In genomic region chr9:122030357-122030756, GRCh38 we compare ENCODE assay signal across 20 cellular contexts.
DNase-seq lines count a peak whose midpoint lies in the region; ATAC-seq, FAIRE-seq and TF ChIP-seq lines count a peak whose summit lies in the region.
"Had no signal": no experiment of that assay in that cellular context is flagged by ENCODE, and none has a peak within 500 bp of the region (broad histone marks: within the 10 kb centered on the region; RNA-seq: fewer than 3 reads in every experiment).

No MANE protein-coding gene starts in this region.

- H3K9me1 ChIP-seq in K562 (ENCODE audit: control insufficient read depth, insufficient read depth, low read length): no peaks in the 10 kb centered on the region

- TF ChIP-seq CTCF in HepG2 (CRISPR knock-in tag; IDR thresholded peaks at IDR 0.05) (no peak), right lobe of liver (IDR thresholded peaks at IDR 0.05) (no peak), K562 (IDR thresholded peaks at IDR 0.05 in 2 of 3, conservative IDR thresholded peaks at IDR 0.05 in 1 of 3; ENCODE audit: insufficient read depth in 2 of 3, low read depth in 1 of 3, low read length in 3 of 3) (no peak), left lung (IDR thresholded peaks at IDR 0.05) (no peak)

- H3K9ac ChIP-seq in HepG2 (ENCODE audit: insufficient read depth, low read depth, low read length) (no peak overlapping the region), K562 (ENCODE audit: insufficient read depth in 1 of 2, low read depth in 2 of 2, low read length in 2 of 2) (no peak overlapping the region)
- H3K9ac ChIP-seq: BLaER1 treated with 17β-estradiol and CSF1 and Interleukin-3, amounts not matched to agents 10 nM and 100 nM had no signal

- TF ChIP-seq EP300 in HepG2 (IDR thresholded peaks at IDR 0.05; ENCODE audit: low read depth in 2 of 2, low read length in 2 of 2): no peak
- no peak for TF ChIP-seq EP300 in HepG2 (CRISPR knock-in tag; IDR thresholded peaks at IDR 0.05; ENCODE audit: borderline replicate concordance)
- TF ChIP-seq EP300 in K562 (IDR thresholded peaks at IDR 0.05; ENCODE audit: low read length): no peak

- TF ChIP-seq POLR2A in HepG2 (IDR thresholded peaks at IDR 0.05; ENCODE audit: insufficient read depth in 1 of 2, low read depth in 2 of 2, low read length in 2 of 2) (no peak), right lobe of liver (IDR thresholded peaks at IDR 0.05) (no peak), K562 (conservative IDR thresholded peaks at IDR 0.05) (no peak)

- 94% methylated on average over 4 of the region's 4 CpGs for WGBS in HepG2 (ENCODE audit: low lambda C conversion rate)
- 94% methylated on average over 4 of the region's 4 CpGs for whole genome bisulfite sequencing in right lobe of liver (ENCODE audit: insufficient coverage, low coverage, low lambda C conversion rate, missing lambda C conversion rate)
- 71% methylated on average over 4 of the region's 4 CpGs for WGBS in K562 (ENCODE audit: insufficient coverage, low coverage, missing lambda C conversion rate)

- CTCF ChIA-PET in HepG2 (lab: Yijun Ruan, JAX; ENCODE audit: low intra/inter-chr PET ratio, low total read pairs) (no interaction called here), K562 (lab: Yijun Ruan, JAX; ENCODE audit: low intra/inter-chr PET ratio) (no interaction called here)

- no peak for DNase-seq in HepG2 (ENCODE audit: low spot score)
- no peak for DNase-seq in right lobe of liver
- no peak for DNase-seq in K562 (ENCODE audit: extremely low read depth in 1 of 4, low spot score in 3 of 4)
- DNase-seq in left lung: no peak
- no peak for DNase-seq in stimulated activated CD4-positive, alpha-beta T cell treated with anti-CD3 and anti-CD28 coated beads, Interleukin-4, amount 100 ng/mL, for 4 hours
- DNase-seq: 8988T; AML-193; Caco-2; Calu3; CD4-positive, alpha-beta T cell; CD8-positive, alpha-beta T cell; DMS79 treated with DMSO at 0.1 percent for 48 hours; GF-D8 had no signal

- H3K27ac ChIP-seq in HepG2 (ENCODE audit: extremely low read length, insufficient read depth, low read length): no peak overlapping the region
- no peak overlapping the region for H3K27ac ChIP-seq in right lobe of liver
- H3K27ac ChIP-seq in K562 (ENCODE audit: extremely low read depth, low read depth, low read length): no peak overlapping the region
- no peak overlapping the region for H3K27ac ChIP-seq in left lung
- H3K27ac ChIP-seq: BLaER1 treated with 17β-estradiol and CSF1 and Interleukin-3, amounts not matched to agents 10 nM and 100 nM; C4-2B had no signal

- ATAC-seq in HepG2 (no peak), right lobe of liver (no peak), K562 (no peak), left lung (no peak)
- ATAC-seq: CD8-positive, alpha-beta T cell had no signal

- H3K27me3 ChIP-seq in HepG2 (ENCODE audit: control insufficient read depth in 1 of 2, insufficient read depth in 2 of 2, low read length in 2 of 2): no peaks in the 10 kb centered on the region
- H3K27me3 ChIP-seq in right lobe of liver: no peaks in the 10 kb centered on the region
- no peaks in the 10 kb centered on the region for H3K27me3 ChIP-seq in K562 (ENCODE audit: control insufficient read depth in 2 of 2, insufficient read depth in 2 of 2, low read length in 2 of 2)
- H3K27me3 ChIP-seq in left lung: no peaks in the 10 kb centered on the region
- H3K27me3 ChIP-seq: BLaER1 treated with 17β-estradiol and CSF1 and Interleukin-3, amounts not matched to agents 10 nM and 100 nM had no signal

- BruUV-seq in HepG2 (replicated peaks; lab: Mats Ljungman, UMichigan): no TSS peak
- no TSS peak for BruUV-seq in K562 (replicated peaks; lab: Mats Ljungman, UMichigan)

- H3K36me3 ChIP-seq in HepG2 (replicated peaks in 1 of 2; ENCODE audit: control insufficient read depth in 1 of 2, insufficient read depth in 2 of 2, low read length in 2 of 2) (no peaks in the 10 kb centered on the region), right lobe of liver (no peaks in the 10 kb centered on the region), K562 (ENCODE audit: control insufficient read depth, insufficient read depth, low read length) (no peaks in the 10 kb centered on the region), left lung (no peaks in the 10 kb centered on the region)

- H3K4me3 ChIP-seq in HepG2 (replicated peaks in 1 of 3; ENCODE audit: insufficient read depth in 1 of 3, low read depth in 2 of 3, low read length in 3 of 3): no peak overlapping the region
- H3K4me3 ChIP-seq in right lobe of liver: no peak overlapping the region
- H3K4me3 ChIP-seq in K562: no peak overlapping the region
- no peak overlapping the region for H3K4me3 ChIP-seq in left lung
- H3K4me3 ChIP-seq: BLaER1 treated with 17β-estradiol and CSF1 and Interleukin-3, amounts not matched to agents 10 nM and 100 nM had no signal

- FAIRE-seq in HepG2 (lab: Jason Lieb, UNC): no peak
- no peak for FAIRE-seq in K562 (lab: Jason Lieb, UNC)
- FAIRE-seq: A204.1, D721Med, G401.6, GM12891, GM19239 had no signal

- no peaks in the 10 kb centered on the region for H3K9me3 ChIP-seq in HepG2 (ENCODE audit: low read length)
- no peaks in the 10 kb centered on the region for H3K9me3 ChIP-seq in right lobe of liver
- no peaks in the 10 kb centered on the region for H3K9me3 ChIP-seq in K562 (replicated peaks; ENCODE audit: control insufficient read depth, insufficient read depth, low read depth, low read length)
- no peaks in the 10 kb centered on the region for H3K9me3 ChIP-seq in left lung
- H3K9me3 ChIP-seq: BLaER1 treated with 17β-estradiol and CSF1 and Interleukin-3, amounts not matched to agents 10 nM and 100 nM; Caco-2 had no signal

- H4K20me1 ChIP-seq in HepG2 (ENCODE audit: insufficient read depth, low read length): no peaks in the 10 kb centered on the region
- no peaks in the 10 kb centered on the region for H4K20me1 ChIP-seq in K562 (replicated peaks; ENCODE audit: control insufficient read depth, insufficient read depth, low read length)

- no peak for TF ChIP-seq RAD21 in HepG2 (CRISPR knock-in tag; IDR thresholded peaks at IDR 0.05)
- TF ChIP-seq RAD21 in K562 (CRISPR knock-in tag; conservative IDR thresholded peaks at IDR 0.05 in 1 of 2, IDR thresholded peaks at IDR 0.05 in 1 of 2): no peak

- in situ Hi-C loops in HepG2 (cut with HindIII; ENCODE audit: extremely low pct_ligation_motif_present, low pct_unique_long_range_greater_than_20kb): no loop called here
- in situ Hi-C loops in K562 (cut with MboI): no loop called here

- POLR2A ChIA-PET in HepG2 (lab: Yijun Ruan, JAX): no interaction called here
- POLR2A ChIA-PET in K562 (lab: Yijun Ruan, JAX): interaction anchor here (0.6 to 0.7 kb wide), 3 partner anchors 42 to 371 kb away, joined by 3 read pairs; no protein-coding TSS in a partner anchor

- H2AFZ ChIP-seq in HepG2 (ENCODE audit: low read length) (no peak overlapping the region), K562 (ENCODE audit: low read depth, low read length) (no peak overlapping the region)

- intact Hi-C loops in HepG2 (cut with micrococcal nuclease; ENCODE audit: unreplicated experiment) (no loop called here), right lobe of liver (cut with DNase I) (no loop called here), K562 (cut with micrococcal nuclease) (no loop called here), left lung (cut with DNase I) (no loop called here)

- H3K4me2 ChIP-seq in HepG2 (ENCODE audit: low read depth, low read length) (no peak overlapping the region), K562 (ENCODE audit: insufficient read depth, low read length) (no peak overlapping the region)
- H3K4me2 ChIP-seq: BLaER1 treated with 17β-estradiol and CSF1 and Interleukin-3, amounts not matched to agents 10 nM and 100 nM had no signal

- no peaks in the 10 kb centered on the region for H3K4me1 ChIP-seq in HepG2 (ENCODE audit: insufficient read depth, low read length)
- H3K4me1 ChIP-seq in right lobe of liver: peaks cover 0 to 30% (median 0%) of the 10 kb centered on the region in 4 donors
- H3K4me1 ChIP-seq in K562 (replicated peaks in 1 of 2; ENCODE audit: control insufficient read depth in 2 of 2, insufficient read depth in 2 of 2, low read length in 2 of 2): peaks cover 0 to 4% of the 10 kb centered on the region in 2 experiments; a peak in 1 of 5 replicates
- peaks cover 0 to 11% of the 10 kb centered on the region in 2 donors for H3K4me1 ChIP-seq in left lung
- H3K4me1 ChIP-seq: BLaER1 treated with 17β-estradiol and CSF1 and Interleukin-3, amounts not matched to agents 10 nM and 100 nM; Caco-2 had no signal

- H3K79me2 ChIP-seq in HepG2 (ENCODE audit: insufficient read depth, low read length) (no peaks in the 10 kb centered on the region), K562 (ENCODE audit: control insufficient read depth, insufficient read depth, low read length) (no peaks in the 10 kb centered on the region)

TF ChIP-seq in HepG2, 621 proteins besides CTCF, POLR2A, EP300 and RAD21:
- TF ChIP-seq ZNF691 (CRISPR knock-in tag; IDR thresholded peaks at IDR 0.05; ENCODE audit: borderline replicate concordance, low read depth) (no peak), ZNF629 (CRISPR knock-in tag; conservative IDR thresholded peaks at IDR 0.05) (peak; percentile 80)

TF ChIP-seq in K562, 482 proteins besides CTCF, POLR2A, EP300 and RAD21:
- TF ChIP-seq HDAC2 (IDR thresholded peaks at IDR 0.05): peak; percentile 33; the same call in 1 of the 2 replicates
- TF ChIP-seq KDM1A (IDR thresholded peaks at IDR 0.05): peak; percentile 41 to 42; a peak in 3 of 4 replicates
- no peak for TF ChIP-seq ZBTB9 (CRISPR knock-in tag; IDR thresholded peaks at IDR 0.05)
- peak; percentile 77 for TF ChIP-seq ADNP (tag; IDR thresholded peaks at IDR 0.05)
- peak; percentile 91 for TF ChIP-seq RBM25 (IDR thresholded peaks at IDR 0.05; ENCODE audit: low read depth, low read length, severe bottlenecking)
- peak; percentile 86; the same call in 1 of the 2 replicates for TF ChIP-seq BCOR (IDR thresholded peaks at IDR 0.05)
- no peak for TF ChIP-seq HNRNPH1 (optimal IDR thresholded peaks at IDR 0.05; ENCODE audit: low read depth, low read length)

Comparison
In these comparisons a context has a peak if more than half of its experiments do, and no peak if none do; other contexts are left out.
1. Of the 241 proteins assayed by ChIP-seq in both HepG2 and K562: peak only in HepG2: none; only in K562: ADNP, HDAC2 and KDM1A; in both: none; in neither: 238.